3 cellular contexts compared by ENCODE assay signal in genomic region chr21:36472377-36472776, GRCh38.
TF ChIP-seq lines count a peak whose summit lies in the region.

No MANE protein-coding gene starts in this region.

TF ChIP-seq in A549, 52 proteins besides CTCF, POLR2A, EP300 and RAD21 (continued from another document):
- TF ChIP-seq HOXB13 (CRISPR knock-in tag; IDR thresholded peaks at IDR 0.05; ENCODE audit: low read depth) (no peak), RARB (CRISPR knock-in tag; IDR thresholded peaks at IDR 0.05) (no peak), NFE2L2 (conservative IDR thresholded peaks at IDR 0.05; ENCODE audit: low read length) (no peak), CEBPB (IDR thresholded peaks at IDR 0.05) (no peak), EHMT2 (IDR thresholded peaks at IDR 0.05; ENCODE audit: low read depth) (no peak), HMGXB4 (CRISPR knock-in tag; IDR thresholded peaks at IDR 0.05; ENCODE audit: borderline replicate concordance) (no peak), ZSCAN20 (CRISPR knock-in tag; IDR thresholded peaks at IDR 0.05) (no peak), BHLHE40 (IDR thresholded peaks at IDR 0.05; ENCODE audit: low read depth, low read length) (no peak), CHD4 (IDR thresholded peaks at IDR 0.05; ENCODE audit: borderline replicate concordance) (no peak), REST (IDR thresholded peaks at IDR 0.05) (no peak), HES2 (IDR thresholded peaks at IDR 0.05) (no peak), E2F6 (IDR thresholded peaks at IDR 0.05; ENCODE audit: borderline replicate concordance, low read depth) (no peak), NPAS2 (CRISPR knock-in tag; IDR thresholded peaks at IDR 0.05; ENCODE audit: borderline replicate concordance) (no peak), ZFP36 (IDR thresholded peaks at IDR 0.05; ENCODE audit: borderline replicate concordance, partially characterized antibody) (no peak), HDAC2 (IDR thresholded peaks at IDR 0.05) (no peak), GATA3 (IDR thresholded peaks at IDR 0.05; ENCODE audit: borderline replicate concordance) (no peak)
TF ChIP-seq in A549: peak in this region for 0.

TF ChIP-seq in WTC11, 78 proteins besides CTCF, POLR2A, EP300 and RAD21 (continued from another document):
- TF ChIP-seq ATF6 (CRISPR knock-in tag; IDR thresholded peaks at IDR 0.05) (no peak), MLX (CRISPR knock-in tag; IDR thresholded peaks at IDR 0.05) (no peak), ZNF281 (CRISPR knock-in tag; IDR thresholded peaks at IDR 0.05) (no peak), ETV6 (CRISPR knock-in tag; IDR thresholded peaks at IDR 0.05) (no peak), ZNF416 (CRISPR knock-in tag; IDR thresholded peaks at IDR 0.05) (0 out of 2 replicates have a peak, but pooled peaks have one; percentile 21), ZMAT4 (CRISPR knock-in tag; IDR thresholded peaks at IDR 0.05) (no peak), CDX4 (CRISPR knock-in tag; IDR thresholded peaks at IDR 0.05; ENCODE audit: borderline replicate concordance) (no peak), MAX (CRISPR knock-in tag; IDR thresholded peaks at IDR 0.05) (no peak)

TF ChIP-seq in K562, 482 proteins besides CTCF, POLR2A, EP300 and RAD21 (continued from another document):
- TF ChIP-seq MAFG (tag; conservative IDR thresholded peaks at IDR 0.05) (no peak), CREBBP (IDR thresholded peaks at IDR 0.05; ENCODE audit: low read depth, low read length) (no peak), ZNF134 (CRISPR knock-in tag; conservative IDR thresholded peaks at IDR 0.05) (peak; percentile 95)
